24 cellular contexts compared by ENCODE assay signal in the genomic region with DNA sequence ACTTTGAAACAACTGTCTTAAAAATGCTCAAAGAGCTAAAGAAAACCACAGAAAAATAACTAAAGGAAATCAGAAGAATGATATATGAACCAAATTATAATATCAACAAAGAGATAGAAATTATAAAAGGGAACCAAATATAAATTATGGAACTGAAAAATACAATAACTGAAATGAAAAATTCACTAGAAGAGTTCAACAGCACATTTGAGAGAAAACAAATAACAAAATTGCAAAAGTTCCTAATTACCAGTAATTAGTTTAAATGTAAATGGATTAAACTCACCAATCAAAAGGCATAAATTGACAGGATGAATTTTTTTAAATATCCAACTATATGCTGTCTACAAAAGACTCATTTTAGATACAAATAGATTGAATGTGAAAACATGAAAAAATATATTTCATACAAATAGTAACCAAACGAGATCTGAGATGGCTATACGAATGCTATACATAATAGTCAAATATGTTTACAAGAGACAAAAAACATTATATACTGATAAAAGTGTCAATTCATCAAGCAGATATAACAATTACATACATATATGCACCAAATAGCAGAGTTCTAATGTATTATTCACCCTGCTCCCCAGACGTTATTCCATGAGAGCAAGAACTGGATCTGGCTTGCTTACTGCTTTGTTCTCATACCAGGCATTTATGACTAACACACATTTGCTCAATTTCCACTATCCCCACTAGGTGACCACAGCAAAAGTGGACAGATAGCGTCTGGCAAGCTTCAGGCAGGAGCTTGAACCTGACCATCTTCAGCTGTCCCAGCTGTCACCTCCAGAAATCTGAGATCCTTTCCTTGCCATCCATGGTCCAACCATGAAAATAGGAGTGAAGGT.
DNase-seq lines count a peak whose midpoint lies in the region; ATAC-seq, FAIRE-seq and TF ChIP-seq lines count a peak whose summit lies in the region.
"Had no signal": no experiment of that assay in that cellular context is flagged by ENCODE, and none has a peak within 500 bp of the region (broad histone marks: within the 10 kb centered on the region; RNA-seq: fewer than 3 reads in every experiment).

No MANE protein-coding gene starts in this region.

- no peaks in the 10 kb centered on the region for H3K36me3 ChIP-seq in HepG2 (replicated peaks in 1 of 2; ENCODE audit: control insufficient read depth in 1 of 2, insufficient read depth in 2 of 2, low read length in 2 of 2)
- H3K36me3 ChIP-seq in right lobe of liver: no peaks in the 10 kb centered on the region
- H3K36me3 ChIP-seq in kidney (ENCODE audit: control insufficient read depth in 1 of 2, insufficient read depth in 2 of 2, low read length in 2 of 2): no peaks in the 10 kb centered on the region
- H3K36me3 ChIP-seq: thoracic aorta had no signal

- no peak overlapping the region for H3K4me3 ChIP-seq in HepG2 (replicated peaks in 1 of 3; ENCODE audit: insufficient read depth in 1 of 3, low read depth in 2 of 3, low read length in 3 of 3)
- H3K4me3 ChIP-seq in right lobe of liver: no peak overlapping the region
- no peak overlapping the region for H3K4me3 ChIP-seq in choroid plexus epithelial cell (ENCODE audit: low read depth, low read length)
- no peak overlapping the region for H3K4me3 ChIP-seq in kidney (ENCODE audit: low read length in 2 of 2)
- H3K4me3 ChIP-seq: psoas muscle, thoracic aorta had no signal

- H3K9ac ChIP-seq in HepG2 (ENCODE audit: insufficient read depth, low read depth, low read length): no peak overlapping the region
- no peak overlapping the region for H3K9ac ChIP-seq in kidney (ENCODE audit: low read length in 2 of 2)
- H3K9ac ChIP-seq: KMS-11 had no signal

- no peak overlapping the region for H2AFZ ChIP-seq in HepG2 (ENCODE audit: low read length)

- CTCF ChIA-PET in HepG2 (lab: Yijun Ruan, JAX; ENCODE audit: low intra/inter-chr PET ratio, low total read pairs): no interaction called here

- TF ChIP-seq EP300 in HepG2 (IDR thresholded peaks at IDR 0.05; ENCODE audit: low read depth in 2 of 2, low read length in 2 of 2) (no peak), HepG2 (CRISPR knock-in tag; IDR thresholded peaks at IDR 0.05; ENCODE audit: borderline replicate concordance) (no peak)

- intact Hi-C loops in HepG2 (cut with micrococcal nuclease; ENCODE audit: unreplicated experiment): no loop called here
- intact Hi-C loops in right lobe of liver (cut with DNase I): no loop called here
- intact Hi-C loops in kidney (cut with DNase I): no loop called here

- no peak overlapping the region for H3K4me2 ChIP-seq in HepG2 (ENCODE audit: low read depth, low read length)
- H3K4me2 ChIP-seq: KMS-11 had no signal

- H3K27me3 ChIP-seq in HepG2 (ENCODE audit: control insufficient read depth in 1 of 2, insufficient read depth in 2 of 2, low read length in 2 of 2) (no peaks in the 10 kb centered on the region), right lobe of liver (no peaks in the 10 kb centered on the region)

- DNase-seq in HepG2 (ENCODE audit: low spot score): peak; percentile 39
- DNase-seq in right lobe of liver: no peak
- peak; percentile 68 for DNase-seq in choroid plexus epithelial cell (ENCODE audit: low read depth)
- DNase-seq in kidney: no peak
- DNase-seq in HuH-7.5 (ENCODE audit: low spot score): no peak
- DNase-seq in mucosa of gallbladder (ENCODE audit: low spot score): no peak
- DNase-seq: activated CD4-positive, alpha-beta T cell treated with anti-CD3 and anti-CD28 coated beads, Interleukin-2, amount 50 U/mL, for 48 hours; activated naive CD4-positive, alpha-beta T cell treated with Interleukin-2 at 50 U/mL for 16 hours; activated T-cell treated with anti-CD3 and anti-CD28 coated beads for 4 hours; anterior cingulate cortex; CD8-positive, alpha-beta T cell; cortex of kidney; DMS79; glutamatergic neuron; NCI-H1417; NCI-H526; psoas muscle; SHP77 had no signal

- FAIRE-seq in HepG2 (lab: Jason Lieb, UNC) (no peak), kidney (lab: Jason Lieb, UNC) (peak; percentile 49)
- FAIRE-seq: H54, islet of Langerhans had no signal

- no peaks in the 10 kb centered on the region for H3K79me2 ChIP-seq in HepG2 (ENCODE audit: insufficient read depth, low read length)

- WGBS in HepG2 (ENCODE audit: low lambda C conversion rate): 78% methylated on average over 4 of the region's 4 CpGs
- WGBS in right lobe of liver (ENCODE audit: insufficient coverage, low coverage, low lambda C conversion rate, missing lambda C conversion rate): 84% methylated on average over 4 of the region's 4 CpGs

- in situ Hi-C loops in HepG2 (cut with HindIII; ENCODE audit: extremely low pct_ligation_motif_present, low pct_unique_long_range_greater_than_20kb): no loop called here

- ATAC-seq in HepG2 (no peak), right lobe of liver (no peak), HG03175 (IDR thresholded peaks at IDR 0.05; ENCODE audit: unreplicated experiment) (no peak), GM18502 (IDR thresholded peaks at IDR 0.05; ENCODE audit: poor library complexity, unreplicated experiment) (no peak)
- ATAC-seq: CD8-positive, alpha-beta T cell; psoas muscle had no signal

- POLR2A ChIA-PET in HepG2 (lab: Yijun Ruan, JAX): interaction anchor here (1.6 kb wide), 1 partner anchor 11 kb away, joined by 4 read pairs; no protein-coding TSS in a partner anchor

- BruUV-seq in HepG2 (replicated peaks; lab: Mats Ljungman, UMichigan): no TSS peak

- no peaks in the 10 kb centered on the region for H4K20me1 ChIP-seq in HepG2 (ENCODE audit: insufficient read depth, low read length)

- H3K27ac ChIP-seq in HepG2 (ENCODE audit: extremely low read length, insufficient read depth, low read length): no peak overlapping the region
- H3K27ac ChIP-seq in right lobe of liver: no peak overlapping the region
- no peak overlapping the region for H3K27ac ChIP-seq in kidney (ENCODE audit: low read depth in 2 of 2, low read length in 2 of 2)
- H3K27ac ChIP-seq: KMS-11, psoas muscle, thoracic aorta had no signal

- no peak for TF ChIP-seq POLR2A in HepG2 (IDR thresholded peaks at IDR 0.05; ENCODE audit: insufficient read depth in 1 of 2, low read depth in 2 of 2, low read length in 2 of 2)
- no peak for TF ChIP-seq POLR2A in right lobe of liver (IDR thresholded peaks at IDR 0.05)

- peaks cover 34% of the 10 kb centered on the region for H3K4me1 ChIP-seq in HepG2 (ENCODE audit: insufficient read depth, low read length)
- peaks cover 0 to 5% (median 0%) of the 10 kb centered on the region in 4 donors for H3K4me1 ChIP-seq in right lobe of liver
- no peaks in the 10 kb centered on the region for H3K4me1 ChIP-seq in kidney (ENCODE audit: control insufficient read depth in 1 of 2, insufficient read depth in 1 of 2, low read depth in 1 of 2, low read length in 2 of 2)
- H3K4me1 ChIP-seq: psoas muscle had no signal

- TF ChIP-seq CTCF in HepG2 (CRISPR knock-in tag; IDR thresholded peaks at IDR 0.05) (no peak), right lobe of liver (IDR thresholded peaks at IDR 0.05) (no peak), choroid plexus epithelial cell (conservative IDR thresholded peaks at IDR 0.05; ENCODE audit: low read depth, low read length) (peak; percentile 8), kidney (IDR thresholded peaks at IDR 0.05; ENCODE audit: borderline replicate concordance, extremely low read depth, insufficient read depth) (no peak)

- H3K9me3 ChIP-seq in HepG2 (ENCODE audit: low read length) (peaks cover 13% of the 10 kb centered on the region; the same call in 1 of the 2 replicates), right lobe of liver (no peaks in the 10 kb centered on the region), kidney (ENCODE audit: control insufficient read depth in 1 of 2, low read length in 2 of 2) (peaks cover 0 to 5% of the 10 kb centered on the region in 2 donors)

- no peak for TF ChIP-seq RAD21 in HepG2 (CRISPR knock-in tag; IDR thresholded peaks at IDR 0.05)

TF ChIP-seq in HepG2, 621 proteins besides CTCF, POLR2A, EP300 and RAD21:
- peak; percentile 10; the same call in 1 of the 2 replicates for TF ChIP-seq FOSL1 (CRISPR knock-in tag; IDR thresholded peaks at IDR 0.05; ENCODE audit: borderline replicate concordance)
- peak; percentile 75; the same call in 1 of the 2 replicates for TF ChIP-seq ZNF160 (CRISPR knock-in tag; IDR thresholded peaks at IDR 0.05)
- TF ChIP-seq, protein P1, sequence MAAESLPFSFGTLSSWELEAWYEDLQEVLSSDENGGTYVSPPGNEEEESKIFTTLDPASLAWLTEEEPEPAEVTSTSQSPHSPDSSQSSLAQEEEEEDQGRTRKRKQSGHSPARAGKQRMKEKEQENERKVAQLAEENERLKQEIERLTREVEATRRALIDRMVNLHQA (CRISPR knock-in tag; IDR thresholded peaks at IDR 0.05): no peak
- TF ChIP-seq, protein P2, sequence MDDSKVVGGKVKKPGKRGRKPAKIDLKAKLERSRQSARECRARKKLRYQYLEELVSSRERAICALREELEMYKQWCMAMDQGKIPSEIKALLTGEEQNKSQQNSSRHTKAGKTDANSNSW (CRISPR knock-in tag; IDR thresholded peaks at IDR 0.05; ENCODE audit: borderline replicate concordance): no peak
- TF ChIP-seq, protein P3, sequence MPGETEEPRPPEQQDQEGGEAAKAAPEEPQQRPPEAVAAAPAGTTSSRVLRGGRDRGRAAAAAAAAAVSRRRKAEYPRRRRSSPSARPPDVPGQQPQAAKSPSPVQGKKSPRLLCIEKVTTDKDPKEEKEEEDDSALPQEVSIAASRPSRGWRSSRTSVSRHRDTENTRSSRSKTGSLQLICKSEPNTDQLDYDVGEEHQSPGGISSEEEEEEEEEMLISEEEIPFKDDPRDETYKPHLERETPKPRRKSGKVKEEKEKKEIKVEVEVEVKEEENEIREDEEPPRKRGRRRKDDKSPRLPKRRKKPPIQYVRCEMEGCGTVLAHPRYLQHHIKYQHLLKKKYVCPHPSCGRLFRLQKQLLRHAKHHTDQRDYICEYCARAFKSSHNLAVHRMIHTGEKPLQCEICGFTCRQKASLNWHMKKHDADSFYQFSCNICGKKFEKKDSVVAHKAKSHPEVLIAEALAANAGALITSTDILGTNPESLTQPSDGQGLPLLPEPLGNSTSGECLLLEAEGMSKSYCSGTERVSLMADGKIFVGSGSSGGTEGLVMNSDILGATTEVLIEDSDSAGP (CRISPR knock-in tag; IDR thresholded peaks at IDR 0.05; ENCODE audit: borderline replicate concordance): no peak
TF ChIP-seq in HepG2: peak in this region for 2.

Comparison
In these comparisons a context has a peak if more than half of its experiments do, and no peak if none do; other contexts are left out.
1. DNase-seq: peak in HepG2 (single experiment) and choroid plexus epithelial cell (single experiment); none in right lobe of liver (0 of 3), kidney (single experiment), HuH-7.5 (single experiment) and mucosa of gallbladder (single experiment).